30 cellular contexts compared by ENCODE assay signal in genomic region chr5:74255692-74256091, GRCh38.
"Had no signal": no experiment of that assay in that cellular context is flagged by ENCODE, and none has a peak within 500 bp of the region (broad histone marks: within the 10 kb centered on the region; RNA-seq: fewer than 3 reads in every experiment).

No MANE protein-coding gene starts in this region.

- H3K4me1 Mint-ChIP-seq: immature natural killer cell; natural killer cell; stimulated activated naive CD8-positive, alpha-beta T cell treated with anti-CD3 and anti-CD28 coated beads, Interleukin-15, amount 100 ng/mL, for 72 hours had no signal

- H3K4me3 Mint-ChIP-seq: immature natural killer cell; mesothelial cell of epicardium; natural killer cell; stimulated activated memory B cell treated with anti-CD40 and anti-IgM and Interleukin-4, amounts not matched to agents 10 μg/mL and 1 μg/mL and 100 μg/mL, for 72 hours; stimulated activated naive CD8-positive, alpha-beta T cell treated with anti-CD3 and anti-CD28 coated beads, Interleukin-15, amount 100 ng/mL, for 72 hours had no signal

- ATAC-seq: heart left ventricle; left colon; left lung; lower lobe of right lung; natural killer cell; pancreas; right cardiac atrium; sciatic nerve; stimulated activated memory B cell treated with anti-CD40 and anti-IgM and Interleukin-4, amounts not matched to agents 10 μg/mL and 1 μg/mL and 100 μg/mL, for 72 hours; stimulated activated naive CD8-positive, alpha-beta T cell treated with anti-CD3 and anti-CD28 coated beads, Interleukin-15, amount 100 ng/mL, for 72 hours; upper lobe of right lung had no signal

- H3K36me3 Mint-ChIP-seq: immature natural killer cell; mesothelial cell of epicardium; naive B cell; natural killer cell; stimulated activated memory B cell treated with anti-CD40 and anti-IgM and Interleukin-4, amounts not matched to agents 10 μg/mL and 1 μg/mL and 100 μg/mL, for 72 hours had no signal

- H3K9me3 Mint-ChIP-seq: natural killer cell; stimulated activated memory B cell treated with anti-CD40 and anti-IgM and Interleukin-4, amounts not matched to agents 10 μg/mL and 1 μg/mL and 100 μg/mL, for 72 hours; stimulated activated naive CD8-positive, alpha-beta T cell treated with anti-CD3 and anti-CD28 coated beads, Interleukin-15, amount 100 ng/mL, for 72 hours had no signal

- H3K4me3 ChIP-seq: heart left ventricle, left lung, lower lobe of right lung, pancreas, prostate gland, skin epidermis, tibial nerve, upper lobe of right lung had no signal

- H3K27me3 ChIP-seq: heart left ventricle, left lung, pancreas, tibial nerve, upper lobe of right lung had no signal

- H3K4me1 ChIP-seq: prostate gland had no signal

- H3K27ac ChIP-seq: left lung, lower lobe of right lung, pancreas, prostate gland, skin epidermis, tibial nerve, upper lobe of right lung had no signal

- H3K36me3 ChIP-seq: heart left ventricle, left lung, lower lobe of right lung, pancreas, prostate gland, tibial nerve, upper lobe of right lung had no signal

- H3K27ac Mint-ChIP-seq: immature natural killer cell; mesothelial cell of epicardium; natural killer cell; stimulated activated memory B cell treated with anti-CD40 and anti-IgM and Interleukin-4, amounts not matched to agents 10 μg/mL and 1 μg/mL and 100 μg/mL, for 72 hours; stimulated activated naive CD8-positive, alpha-beta T cell treated with anti-CD3 and anti-CD28 coated beads, Interleukin-15, amount 100 ng/mL, for 72 hours had no signal

- H3K9me3 ChIP-seq: heart left ventricle, left lung, lower lobe of right lung, pancreas, prostate gland, tibial nerve, upper lobe of right lung had no signal

- DNase-seq: heart left ventricle; hypothalamus; immature natural killer cell; kidney; left colon; left lung; lower lobe of right lung; mammary epithelial cell; mesenchymal stem cell; naive B cell; natural killer cell; nucleus accumbens; pancreas; posterior cingulate gyrus; retina; right cardiac atrium; stimulated activated CD4-positive, alpha-beta T cell treated with anti-CD3 and anti-CD28 coated beads, Interleukin-1b, Interleukin-23, amount 100 ng/mL, for 48 hours; stimulated activated CD4-positive, alpha-beta T cell treated with anti-CD3 and anti-CD28 coated beads, Interleukin-2, amount 100 ng/mL, for 48 hours; stimulated activated CD4-positive, alpha-beta T cell treated with anti-CD3 and anti-CD28 coated beads, Interleukin-4, amount 100 ng/mL, for 4 hours; stimulated activated CD8-positive, alpha-beta memory T cell treated with anti-CD3 and anti-CD28 coated beads, Interleukin-4, amount 100 ng/mL, for 48 hours; stimulated activated naive CD4-positive, alpha-beta T cell treated with Interleukin-2 at 50 U/mL for 16 hours; stimulated activated naive CD8-positive, alpha-beta T cell treated with anti-CD3 and anti-CD28 coated beads, Interleukin-15, amount 100 ng/mL, for 72 hours; substantia nigra; upper lobe of right lung had no signal
